ENCODE assay signal across 9 cellular contexts in the genomic region with DNA sequence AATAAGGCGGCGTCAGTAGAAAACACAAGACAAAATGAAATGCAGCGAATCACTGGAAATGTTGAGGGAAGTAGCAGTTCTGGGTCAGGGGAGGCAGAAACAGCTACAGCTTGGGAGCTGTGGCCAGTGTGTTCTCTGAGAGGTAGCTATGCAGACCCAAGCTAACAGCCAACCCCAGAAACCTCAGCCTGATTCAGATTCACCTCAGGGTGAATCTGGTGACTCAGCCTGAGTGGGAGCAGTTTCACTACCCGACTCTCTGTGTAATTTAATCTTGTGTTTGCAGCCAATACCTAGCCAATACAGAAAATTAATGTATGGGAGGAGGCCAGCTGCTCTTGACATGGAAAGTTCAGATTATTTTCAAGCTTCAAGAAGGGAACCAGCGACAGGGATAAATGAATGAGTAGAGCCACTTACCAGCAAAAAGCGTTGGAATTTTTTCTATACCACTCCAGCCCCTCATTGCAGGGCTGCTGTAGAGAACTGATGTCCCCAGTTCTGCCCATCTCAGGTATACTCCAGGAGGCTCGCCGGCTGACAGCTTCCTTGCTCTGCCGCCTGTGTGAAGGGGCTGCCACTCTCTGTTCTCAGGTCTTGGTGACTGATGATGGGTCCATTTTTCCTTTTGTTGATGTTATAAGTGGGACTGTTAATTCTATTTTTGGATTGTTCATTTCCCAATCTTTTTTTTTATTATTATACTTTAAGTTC. TPM values are rescaled to one million over a fixed set of nuclear protein-coding genes. Genes with fewer than 3 reads are reported as not detected.
A peak's percentile ranks its signal among the peaks of the same experiment; 100 is the strongest.
DNase-seq lines count a peak whose midpoint lies in the region; ATAC-seq, FAIRE-seq and TF ChIP-seq lines count a peak whose summit lies in the region.
"Had no signal": no experiment of that assay in that cellular context is flagged by ENCODE, and none has a peak within 500 bp of the region (broad histone marks: within the 10 kb centered on the region; RNA-seq: fewer than 3 reads in every experiment).

No MANE protein-coding gene starts in this region.

- FAIRE-seq in GM12891 (lab: Jason Lieb, UNC) = peak; percentile 95
- FAIRE-seq in HTR-8/SVneo (lab: Jason Lieb, UNC) = peak; percentile 62

- H3K9ac ChIP-seq in Karpas-422 (ENCODE audit: low read length) = no peak overlapping the region

- TF ChIP-seq CTCF in lower lobe of right lung (IDR thresholded peaks at IDR 0.05) = no peak

- H3K4me1 Mint-ChIP-seq in activated naive CD8-positive, alpha-beta T cell treated with anti-CD3 and anti-CD28 coated beads for 36 hours = peaks cover 15% of the 10 kb centered on the region

- H3K4me3 Mint-ChIP-seq in activated naive CD8-positive, alpha-beta T cell treated with anti-CD3 and anti-CD28 coated beads for 36 hours = no peak overlapping the region

- H4K20me1 ChIP-seq in Karpas-422 (ENCODE audit: insufficient read depth, low read depth, low read length) = no peaks in the 10 kb centered on the region

- peaks cover 73% of the 10 kb centered on the region for H3K27me3 Mint-ChIP-seq in activated naive CD8-positive, alpha-beta T cell treated with anti-CD3 and anti-CD28 coated beads for 36 hours

- no peak overlapping the region for H3K27ac ChIP-seq in Karpas-422 (ENCODE audit: low read length)
- H3K27ac ChIP-seq in lower lobe of right lung = no peak overlapping the region
- H3K27ac ChIP-seq: thoracic aorta had no signal

- no peaks in the 10 kb centered on the region for H3K9me2 ChIP-seq in Karpas-422 (replicated peaks; ENCODE audit: insufficient read depth, low read length)

- no peaks in the 10 kb centered on the region for H3K36me3 Mint-ChIP-seq in activated naive CD8-positive, alpha-beta T cell treated with anti-CD3 and anti-CD28 coated beads for 36 hours

- DNase-seq in GM12891 (ENCODE audit: insufficient read length, low spot score) (peak; percentile 39), HTR-8/SVneo (ENCODE audit: insufficient read length, low spot score) (peak; percentile 77), non-pigmented ciliary epithelial cell (ENCODE audit: low read depth) (peak; percentile 70), Karpas-422 (no peak), lower lobe of right lung (no peak)
- DNase-seq in activated naive CD8-positive, alpha-beta T cell treated with anti-CD3 and anti-CD28 coated beads for 36 hours = peak; percentile 76

- H3K79me2 ChIP-seq in Karpas-422 (ENCODE audit: low read length) = no peaks in the 10 kb centered on the region

- no peak overlapping the region for H2AFZ ChIP-seq in Karpas-422 (ENCODE audit: low read length)

- no peaks in the 10 kb centered on the region for H3K9me3 Mint-ChIP-seq in activated naive CD8-positive, alpha-beta T cell treated with anti-CD3 and anti-CD28 coated beads for 36 hours

- ATAC-seq in HG02884 (IDR thresholded peaks at IDR 0.05; ENCODE audit: unreplicated experiment) (no peak), lower lobe of right lung (no peak), HG03378 (IDR thresholded peaks at IDR 0.05; ENCODE audit: unreplicated experiment) (no peak)

- no peaks in the 10 kb centered on the region for H3K27me3 ChIP-seq in Karpas-422 (ENCODE audit: low read length)
- H3K27me3 ChIP-seq in lower lobe of right lung (ENCODE audit: low read depth) = peaks cover 17% of the 10 kb centered on the region

- H3K4me2 ChIP-seq in Karpas-422 (ENCODE audit: low read depth, low read length, poor library complexity, severe bottlenecking) = no peak overlapping the region

- H3K4me3 ChIP-seq in Karpas-422 (ENCODE audit: low read length) = no peak overlapping the region
- no peak overlapping the region for H3K4me3 ChIP-seq in lower lobe of right lung
- H3K4me3 ChIP-seq: thoracic aorta had no signal

- H3K9me3 ChIP-seq in Karpas-422 (ENCODE audit: low read length) (no peaks in the 10 kb centered on the region), lower lobe of right lung (no peaks in the 10 kb centered on the region)
- H3K9me3 ChIP-seq: thoracic aorta had no signal

- intact Hi-C loops in lower lobe of right lung (cut with DNase I) = no loop called here

- H3K36me3 ChIP-seq in Karpas-422 (ENCODE audit: insufficient read depth, low read length) (no peaks in the 10 kb centered on the region), lower lobe of right lung (no peaks in the 10 kb centered on the region)
- H3K36me3 ChIP-seq: thoracic aorta had no signal

- no peaks in the 10 kb centered on the region for H3K4me1 ChIP-seq in Karpas-422 (ENCODE audit: low read length)
- no peaks in the 10 kb centered on the region for H3K4me1 ChIP-seq in lower lobe of right lung

- TF ChIP-seq POLR2A in GM12891 (IDR thresholded peaks at IDR 0.05; ENCODE audit: low read depth, low read length) = no peak

- H3K27ac Mint-ChIP-seq in activated naive CD8-positive, alpha-beta T cell treated with anti-CD3 and anti-CD28 coated beads for 36 hours = no peak overlapping the region

TF ChIP-seq in GM12891, 5 proteins besides CTCF, POLR2A, EP300 and RAD21:
- no peak for TF ChIP-seq PAX5 (IDR thresholded peaks at IDR 0.05; ENCODE audit: insufficient read depth, low read length, severe bottlenecking)
- TF ChIP-seq SPI1 (IDR thresholded peaks at IDR 0.05; ENCODE audit: low read depth, low read length) = peak; percentile 1; the same call in 1 of the 2 replicates
- no peak for TF ChIP-seq POLR2AphosphoS5 (IDR thresholded peaks at IDR 0.05; ENCODE audit: low read depth, low read length)
- TF ChIP-seq POU2F2 (IDR thresholded peaks at IDR 0.05; ENCODE audit: low read depth, low read length) = peak; percentile 66
- TF ChIP-seq TAF1 (IDR thresholded peaks at IDR 0.05; ENCODE audit: low read depth, low read length) = no peak

RNA-seq across cellular contexts. Expression of gene IGFL3, which starts 8.9 kb away (rescaled TPM):
- not detected for polyA plus RNA-seq in GM12891 (2012; ENCODE audit: low read depth, missing spikeins)
- not detected for total RNA-seq in activated naive CD8-positive, alpha-beta T cell treated with anti-CD3 and anti-CD28 coated beads for 36 hours
- total RNA-seq in Karpas-422 (2014; rRNA removed; shearing (Covaris generic); ENCODE audit: low replicate concordance) = not detected in 2 replicates
- not detected for total RNA-seq in lower lobe of right lung
- total RNA-seq: thoracic aorta had no signal

RNA-seq across cellular contexts. Expression of gene IGFL2, which starts 32.5 kb away (rescaled TPM):
- not detected for polyA plus RNA-seq in GM12891 (2012; ENCODE audit: low read depth, missing spikeins)
- total RNA-seq in activated naive CD8-positive, alpha-beta T cell treated with anti-CD3 and anti-CD28 coated beads for 36 hours = not detected
- not detected in 2 replicates for total RNA-seq in Karpas-422 (2014; rRNA removed; shearing (Covaris generic); ENCODE audit: low replicate concordance)
- not detected for total RNA-seq in lower lobe of right lung

Comparison
In these comparisons a context has a peak if more than half of its experiments do, and no peak if none do; other contexts are left out.
1. DNase-seq: peak in GM12891 (single experiment), HTR-8/SVneo (single experiment), activated naive CD8-positive, alpha-beta T cell treated with anti-CD3 and anti-CD28 coated beads for 36 hours (single experiment) and non-pigmented ciliary epithelial cell (single experiment); none in Karpas-422 (single experiment) and lower lobe of right lung (single experiment).